Comparison of ENCODE assay signal across 20 cellular contexts in genomic region chr2:100339823-100340222, GRCh38. TPM values are rescaled to one million over a fixed set of nuclear protein-coding genes. Genes with fewer than 3 reads are reported as not detected.
DNase-seq lines count a peak whose midpoint lies in the region; ATAC-seq, FAIRE-seq and TF ChIP-seq lines count a peak whose summit lies in the region.
"Had no signal": no experiment of that assay in that cellular context is flagged by ENCODE, and none has a peak within 500 bp of the region (broad histone marks: within the 10 kb centered on the region; RNA-seq: fewer than 3 reads in every experiment).

No MANE protein-coding gene starts in this region.

- H3K4me1 ChIP-seq in K562 (replicated peaks in 1 of 2; ENCODE audit: control insufficient read depth in 2 of 2, insufficient read depth in 2 of 2, low read length in 2 of 2), result peaks cover 3 to 8% of the 10 kb centered on the region in 2 experiments; a peak in 3 of 5 replicates
- H3K4me1 ChIP-seq: BLaER1 treated with 17β-estradiol and CSF1 and Interleukin-3, amounts not matched to agents 10 nM and 100 nM had no signal

- peaks cover 2% of the 10 kb centered on the region for H3K9me3 ChIP-seq in K562 (replicated peaks; ENCODE audit: control insufficient read depth, insufficient read depth, low read depth, low read length)
- H3K9me3 ChIP-seq: SK-N-SH had no signal

- TF ChIP-seq EP300 in K562 (IDR thresholded peaks at IDR 0.05; ENCODE audit: low read length), result no peak

- BruUV-seq in K562 (replicated peaks; lab: Mats Ljungman, UMichigan), result no TSS peak

- CTCF ChIA-PET in K562 (lab: Yijun Ruan, JAX; ENCODE audit: low intra/inter-chr PET ratio), result no interaction called here

- no peak for FAIRE-seq in K562 (lab: Jason Lieb, UNC)
- FAIRE-seq: HepG2 had no signal

- H4K20me1 ChIP-seq in K562 (replicated peaks; ENCODE audit: control insufficient read depth, insufficient read depth, low read length), result no peaks in the 10 kb centered on the region
- H4K20me1 ChIP-seq: BLaER1 treated with 17β-estradiol and CSF1 and Interleukin-3, amounts not matched to agents 10 nM and 100 nM had no signal

- H3K9ac ChIP-seq in K562 (ENCODE audit: insufficient read depth in 1 of 2, low read depth in 2 of 2, low read length in 2 of 2), result peak overlapping the region in 1 of 2 experiments; percentile 41; a peak in 2 of 4 replicates
- H3K9ac ChIP-seq: BLaER1 treated with 17β-estradiol and CSF1 and Interleukin-3, amounts not matched to agents 10 nM and 100 nM; SK-N-SH had no signal

- TF ChIP-seq CTCF in K562 (IDR thresholded peaks at IDR 0.05 in 2 of 3, conservative IDR thresholded peaks at IDR 0.05 in 1 of 3; ENCODE audit: insufficient read depth in 2 of 3, low read depth in 1 of 3, low read length in 3 of 3) (no peak), brain microvascular endothelial cell (IDR thresholded peaks at IDR 0.05; ENCODE audit: low read depth, low read length, missing control alignments) (no peak)

- no peak overlapping the region for H3K4me3 ChIP-seq in K562
- H3K4me3 ChIP-seq in brain microvascular endothelial cell (ENCODE audit: low read depth, low read length), result no peak overlapping the region
- H3K4me3 ChIP-seq: BLaER1 treated with 17β-estradiol and CSF1 and Interleukin-3, amounts not matched to agents 10 nM and 100 nM had no signal

- TF ChIP-seq RAD21 in K562 (CRISPR knock-in tag; conservative IDR thresholded peaks at IDR 0.05 in 1 of 2, IDR thresholded peaks at IDR 0.05 in 1 of 2), result no peak

- H3K27me3 ChIP-seq in K562 (ENCODE audit: control insufficient read depth in 2 of 2, insufficient read depth in 2 of 2, low read length in 2 of 2), result no peaks in the 10 kb centered on the region; a peak in 1 of 5 replicates
- H3K27me3 ChIP-seq in brain microvascular endothelial cell (replicated peaks), result peaks cover 5% of the 10 kb centered on the region
- H3K27me3 ChIP-seq: BLaER1 treated with 17β-estradiol and CSF1 and Interleukin-3, amounts not matched to agents 10 nM and 100 nM had no signal

- H3K36me3 ChIP-seq in K562 (ENCODE audit: control insufficient read depth, insufficient read depth, low read length) (no peaks in the 10 kb centered on the region), brain microvascular endothelial cell (replicated peaks) (no peaks in the 10 kb centered on the region)

- no peak overlapping the region for H3K27ac ChIP-seq in K562 (ENCODE audit: extremely low read depth, low read depth, low read length)
- H3K27ac ChIP-seq in brain microvascular endothelial cell, result no peak overlapping the region
- H3K27ac ChIP-seq: BLaER1 treated with 17β-estradiol and CSF1 and Interleukin-3, amounts not matched to agents 10 nM and 100 nM had no signal

- peak overlapping the region; percentile 82 for H2AFZ ChIP-seq in K562 (ENCODE audit: low read depth, low read length)

- peak overlapping the region; percentile 40 for H3K4me2 ChIP-seq in K562 (ENCODE audit: insufficient read depth, low read length)
- H3K4me2 ChIP-seq: BLaER1 treated with 17β-estradiol and CSF1 and Interleukin-3, amounts not matched to agents 10 nM and 100 nM; SK-N-SH had no signal

- POLR2A ChIA-PET in K562 (lab: Yijun Ruan, JAX), result interaction anchor here (1.2 to 1.6 kb wide), 2 partner anchors 15 to 48 kb away, joined by 3 to 6 read pairs; no protein-coding TSS in a partner anchor

- 23% methylated on average over 4 of the region's 5 CpGs for WGBS in K562 (ENCODE audit: insufficient coverage, low coverage, missing lambda C conversion rate)

- DNase-seq in NCI-H345 (lab: John Stamatoyannopoulos, UW) (peak; percentile 3), NCI-H345 treated with DMSO at 0.1 percent for 48 hours (lab: John Stamatoyannopoulos, UW; ENCODE audit: unreplicated experiment) (no peak), NCI-H146 treated with DMSO at 0.1 percent for 48 hours (lab: John Stamatoyannopoulos, UW; ENCODE audit: unreplicated experiment) (peak; percentile 40), K562 (ENCODE audit: extremely low read depth in 1 of 4, low spot score in 3 of 4) (no peak), RPMI8226 (no peak), brain microvascular endothelial cell (no peak), SW 1271 (lab: John Stamatoyannopoulos, UW) (no peak)
- DNase-seq: CD8-positive, alpha-beta T cell; HFFc6; KG1; NCI-H1105 treated with DMSO at 0.1 percent for 48 hours; NCI-H2081; NCI-H226; NCI-H748 treated with DMSO at 0.1 percent for 48 hours; SHP77 treated with DMSO at 0.1 percent for 48 hours; SK-N-SH; T-helper 1 cell; T-helper 9 cell had no signal

- no peaks in the 10 kb centered on the region for H3K9me1 ChIP-seq in K562 (ENCODE audit: control insufficient read depth, insufficient read depth, low read length)

- H3K79me2 ChIP-seq in K562 (ENCODE audit: control insufficient read depth, insufficient read depth, low read length), result no peaks in the 10 kb centered on the region

- ATAC-seq in K562, result peak; percentile 33; the same call in 2 of the 3 replicates
- ATAC-seq: CD8-positive, alpha-beta T cell; HepG2 had no signal

- TF ChIP-seq POLR2A in K562 (conservative IDR thresholded peaks at IDR 0.05), result no peak

- in situ Hi-C loops in K562 (cut with MboI), result loop anchor here (10.0 kb wide), 1 partner anchor 75 kb away; no protein-coding TSS in a partner anchor
- in situ Hi-C loops in brain microvascular endothelial cell (cut with HindIII; ENCODE audit: low pct_ligation_motif_present, low sequenced_read_pairs), result no loop called here

- intact Hi-C loops in K562 (cut with micrococcal nuclease), result no loop called here

TF ChIP-seq in K562, 482 proteins besides CTCF, POLR2A, EP300 and RAD21:
- TF ChIP-seq, protein P1, sequence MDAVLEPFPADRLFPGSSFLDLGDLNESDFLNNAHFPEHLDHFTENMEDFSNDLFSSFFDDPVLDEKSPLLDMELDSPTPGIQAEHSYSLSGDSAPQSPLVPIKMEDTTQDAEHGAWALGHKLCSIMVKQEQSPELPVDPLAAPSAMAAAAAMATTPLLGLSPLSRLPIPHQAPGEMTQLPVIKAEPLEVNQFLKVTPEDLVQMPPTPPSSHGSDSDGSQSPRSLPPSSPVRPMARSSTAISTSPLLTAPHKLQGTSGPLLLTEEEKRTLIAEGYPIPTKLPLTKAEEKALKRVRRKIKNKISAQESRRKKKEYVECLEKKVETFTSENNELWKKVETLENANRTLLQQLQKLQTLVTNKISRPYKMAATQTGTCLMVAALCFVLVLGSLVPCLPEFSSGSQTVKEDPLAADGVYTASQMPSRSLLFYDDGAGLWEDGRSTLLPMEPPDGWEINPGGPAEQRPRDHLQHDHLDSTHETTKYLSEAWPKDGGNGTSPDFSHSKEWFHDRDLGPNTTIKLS (IDR thresholded peaks at IDR 0.05; ENCODE audit: borderline replicate concordance, low read depth), result no peak
- TF ChIP-seq, protein P2, sequence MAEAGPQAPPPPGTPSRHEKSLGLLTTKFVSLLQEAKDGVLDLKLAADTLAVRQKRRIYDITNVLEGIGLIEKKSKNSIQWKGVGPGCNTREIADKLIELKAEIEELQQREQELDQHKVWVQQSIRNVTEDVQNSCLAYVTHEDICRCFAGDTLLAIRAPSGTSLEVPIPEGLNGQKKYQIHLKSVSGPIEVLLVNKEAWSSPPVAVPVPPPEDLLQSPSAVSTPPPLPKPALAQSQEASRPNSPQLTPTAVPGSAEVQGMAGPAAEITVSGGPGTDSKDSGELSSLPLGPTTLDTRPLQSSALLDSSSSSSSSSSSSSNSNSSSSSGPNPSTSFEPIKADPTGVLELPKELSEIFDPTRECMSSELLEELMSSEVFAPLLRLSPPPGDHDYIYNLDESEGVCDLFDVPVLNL (CRISPR knock-in tag; IDR thresholded peaks at IDR 0.05; ENCODE audit: low read depth), result no peak
- no peak for TF ChIP-seq BDP1 (IDR thresholded peaks at IDR 0.05; ENCODE audit: insufficient read depth, insufficient read length)
- TF ChIP-seq CBFA2T2 (conservative IDR thresholded peaks at IDR 0.05), result no peak
- TF ChIP-seq, protein P3, sequence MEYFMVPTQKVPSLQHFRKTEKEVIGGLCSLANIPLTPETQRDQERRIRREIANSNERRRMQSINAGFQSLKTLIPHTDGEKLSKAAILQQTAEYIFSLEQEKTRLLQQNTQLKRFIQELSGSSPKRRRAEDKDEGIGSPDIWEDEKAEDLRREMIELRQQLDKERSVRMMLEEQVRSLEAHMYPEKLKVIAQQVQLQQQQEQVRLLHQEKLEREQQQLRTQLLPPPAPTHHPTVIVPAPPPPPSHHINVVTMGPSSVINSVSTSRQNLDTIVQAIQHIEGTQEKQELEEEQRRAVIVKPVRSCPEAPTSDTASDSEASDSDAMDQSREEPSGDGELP (CRISPR knock-in tag; IDR thresholded peaks at IDR 0.05; ENCODE audit: borderline replicate concordance), result no peak
- no peak for TF ChIP-seq SNIP1 (IDR thresholded peaks at IDR 0.05; ENCODE audit: low read depth)
- TF ChIP-seq MAFK (IDR thresholded peaks at IDR 0.05; ENCODE audit: low read length), result no peak
- TF ChIP-seq NUFIP1 (IDR thresholded peaks at IDR 0.05; ENCODE audit: partially characterized antibody), result no peak

RNA-seq across cellular contexts. Expression of gene LONRF2, which starts 17.5 kb away (rescaled TPM):
- total RNA-seq in K562 (2011; cell fraction: chromatin; rRNA removed; ENCODE audit: low replicate concordance), result 18.7 and 21.8 TPM in 2 replicates
- total RNA-seq in K562 (2011; cell fraction: nucleolus; rRNA removed), result 7.0 and 7.3 TPM in 2 replicates
- 9.8 and 14.6 TPM in 2 replicates for total RNA-seq in K562 (2011; cell fraction: nucleoplasm; rRNA removed)
- total RNA-seq in K562 (2014; rRNA removed) (2.0 and 2.6 TPM in 2 replicates), K562 (2014; rRNA removed; fragmentation: Illumina TruSeq; extraction: Trizol) (2.7 and 3.3 TPM in 2 replicates), K562 (2015; rRNA removed; fragmentation: Illumina TruSeq; extraction: Trizol) (2.2 and 2.5 TPM in 2 replicates), K562 (2021) (3.6 and 5.0 TPM in 2 replicates)
- polyA plus RNA-seq in K562 (2011; rRNA removed) (4.5 and 4.8 TPM in 2 replicates), K562 (2014; fragmentation: Illumina TruSeq; extraction: Trizol) (3.4 and 3.8 TPM in 2 replicates), K562 (2014; fragmentation: Nextera tagmentation; extraction: Ambion mirVana) (under 1 TPM; 0.35 TPM), K562 (2014; rRNA removed) (2.7 and 3.0 TPM in 2 replicates)
- 1.2 and 2.8 TPM in 2 replicates for polyA plus RNA-seq in K562 (2011; cell fraction: cytosol; rRNA removed)
- 11.7 and 12.2 TPM in 2 replicates for polyA plus RNA-seq in K562 (2011; cell fraction: nucleus; rRNA removed)
- 1.5 and 1.7 TPM in 2 replicates for polyA plus RNA-seq in K562 (2012)
- 8.4 and 10.6 TPM in 2 replicates for polyA minus RNA-seq in K562 (2011; rRNA and poly(A)+ RNA removed)
- 4.0 and 7.3 TPM in 2 replicates for polyA minus RNA-seq in K562 (2011; cell fraction: cytosol; rRNA and poly(A)+ RNA removed)
- 6.6 and 13.9 TPM in 2 replicates for polyA minus RNA-seq in K562 (2011; cell fraction: nucleus; rRNA and poly(A)+ RNA removed)
- total RNA-seq: HepG2, HFFc6 had no signal
- polyA plus RNA-seq: HepG2 had no signal

Comparison
In these comparisons a context has a peak if more than half of its experiments do, and no peak if none do; other contexts are left out.
1. DNase-seq: peak in NCI-H345 (single experiment) and NCI-H146 treated with DMSO at 0.1 percent for 48 hours (single experiment); none in NCI-H345 treated with DMSO at 0.1 percent for 48 hours (single experiment), K562 (0 of 4), RPMI8226 (single experiment), brain microvascular endothelial cell (single experiment) and SW 1271 (0 of 2).